ENCODE assay signal across 13 cellular contexts in the genomic region with DNA sequence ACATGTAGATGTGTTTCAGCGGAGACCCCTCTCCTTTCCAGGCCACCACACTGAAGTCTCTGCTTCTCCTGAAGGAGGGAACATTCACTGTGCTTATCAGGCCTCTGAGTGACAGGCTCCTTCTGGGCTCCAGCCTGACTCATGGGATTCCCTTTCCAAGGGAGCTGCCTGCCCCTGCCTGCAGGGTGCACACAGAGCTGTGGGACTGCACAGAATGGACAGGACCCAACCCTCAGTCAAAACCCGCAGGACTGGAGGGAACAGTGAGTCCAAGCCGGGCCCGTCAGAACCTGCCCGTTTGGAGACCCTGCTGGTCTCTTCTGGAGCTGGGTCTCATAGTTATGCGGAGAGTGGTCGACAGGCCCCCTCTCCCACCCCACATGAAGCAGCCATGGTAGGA. TPM values are rescaled to one million over a fixed set of nuclear protein-coding genes. Genes with fewer than 3 reads are reported as not detected.
DNase-seq lines count a peak whose midpoint lies in the region; ATAC-seq and TF ChIP-seq lines count a peak whose summit lies in the region.
"Had no signal": no experiment of that assay in that cellular context is flagged by ENCODE, and none has a peak within 500 bp of the region (broad histone marks: within the 10 kb centered on the region; RNA-seq: fewer than 3 reads in every experiment).

No MANE protein-coding gene starts in this region.

- peak overlapping the region in 2 of 5 donors; percentile 3 to 50 for H3K9ac ChIP-seq in subcutaneous abdominal adipose tissue (ENCODE audit: low read length in 5 of 5)

- no peak for TF ChIP-seq CTCF in activated CD8-positive, alpha-beta T cell treated with anti-CD3 and anti-CD28 coated beads for 36 hours (IDR thresholded peaks at IDR 0.05)

- no peaks in the 10 kb centered on the region for H3K9me3 Mint-ChIP-seq in activated CD8-positive, alpha-beta T cell treated with anti-CD3 and anti-CD28 coated beads for 36 hours

- H3K27ac ChIP-seq in subcutaneous abdominal adipose tissue (ENCODE audit: low read depth, low read length): peak overlapping the region; percentile 89
- H3K27ac ChIP-seq: 22Rv1, pancreas had no signal

- intact Hi-C loops in activated CD8-positive, alpha-beta T cell treated with anti-CD3 and anti-CD28 coated beads for 36 hours (cut with micrococcal nuclease): no loop called here
- intact Hi-C loops in Right ventricle myocardium superior (cut with DNase I): no loop called here

- POLR2A ChIA-PET in activated CD8-positive, alpha-beta T cell treated with anti-CD3 and anti-CD28 coated beads for 36 hours (lab: Charles Lee): interaction anchor here (0.7 to 0.9 kb wide), 2 partner anchors 39 to 163 kb away, joined by 3 read pairs; no protein-coding TSS in a partner anchor

- no peaks in the 10 kb centered on the region for H3K27me3 Mint-ChIP-seq in activated CD8-positive, alpha-beta T cell treated with anti-CD3 and anti-CD28 coated beads for 36 hours

- H3K4me3 Mint-ChIP-seq in activated CD8-positive, alpha-beta T cell treated with anti-CD3 and anti-CD28 coated beads for 36 hours: no peak overlapping the region

- H3K4me3 ChIP-seq in subcutaneous abdominal adipose tissue (ENCODE audit: low read depth in 1 of 5, low read length in 5 of 5): no peak overlapping the region
- H3K4me3 ChIP-seq: pancreas had no signal

- no peaks in the 10 kb centered on the region for H3K9me3 ChIP-seq in subcutaneous abdominal adipose tissue (ENCODE audit: control insufficient read depth in 5 of 5, low read length in 5 of 5)
- H3K9me3 ChIP-seq: pancreas had no signal

- H3K4me1 ChIP-seq in subcutaneous abdominal adipose tissue (ENCODE audit: control insufficient read depth in 5 of 5, insufficient read depth in 5 of 5, low read length in 5 of 5): peaks cover 24 to 92% (median 76%) of the 10 kb centered on the region in 5 donors

- H3K36me3 Mint-ChIP-seq in activated CD8-positive, alpha-beta T cell treated with anti-CD3 and anti-CD28 coated beads for 36 hours (ENCODE audit: low read depth): peaks cover 44% of the 10 kb centered on the region

- no peak for ATAC-seq in activated CD8-positive, alpha-beta T cell treated with anti-CD3 and anti-CD28 coated beads for 36 hours
- no peak for ATAC-seq in Right ventricle myocardium superior (ENCODE audit: poor library complexity)
- ATAC-seq in HG02840 (IDR thresholded peaks at IDR 0.05; ENCODE audit: low FRiP score, unreplicated experiment): no peak
- ATAC-seq in HG02884 (IDR thresholded peaks at IDR 0.05; ENCODE audit: unreplicated experiment): no peak

- H3K27me3 ChIP-seq in subcutaneous abdominal adipose tissue (ENCODE audit: control insufficient read depth in 5 of 5, insufficient read depth in 4 of 5, low read length in 5 of 5): no peaks in the 10 kb centered on the region
- H3K27me3 ChIP-seq: pancreas had no signal

- CTCF ChIA-PET in activated CD8-positive, alpha-beta T cell treated with anti-CD3 and anti-CD28 coated beads for 36 hours (lab: Charles Lee): interaction anchor here (2.2 kb wide), 1 partner anchor 21 kb away, joined by 8 read pairs; no protein-coding TSS in a partner anchor

- DNase-seq in DMS 273 (lab: John Stamatoyannopoulos, UW; ENCODE audit: unreplicated experiment) (peak; percentile 7), DMS 273 treated with DMSO at 0.1 percent for 48 hours (lab: John Stamatoyannopoulos, UW) (no peak), Right ventricle myocardium superior (peak; percentile 27), epidermal melanocyte (ENCODE audit: insufficient read length, low spot score) (no peak)
- DNase-seq in activated CD8-positive, alpha-beta T cell treated with anti-CD3 and anti-CD28 coated beads for 36 hours: no peak
- DNase-seq: activated CD4-positive, alpha-beta T cell treated with anti-CD3 and anti-CD28 coated beads for 4 hours; NCI-H1048 had no signal

- peaks cover 0 to 93% (median 75%) of the 10 kb centered on the region in 5 donors for H3K36me3 ChIP-seq in subcutaneous abdominal adipose tissue (ENCODE audit: control insufficient read depth in 5 of 5, insufficient read depth in 5 of 5, low read length in 5 of 5)

- H3K27ac Mint-ChIP-seq in activated CD8-positive, alpha-beta T cell treated with anti-CD3 and anti-CD28 coated beads for 36 hours: peak overlapping the region; percentile 20

- peaks cover 15% of the 10 kb centered on the region for H3K4me1 Mint-ChIP-seq in activated CD8-positive, alpha-beta T cell treated with anti-CD3 and anti-CD28 coated beads for 36 hours (ENCODE audit: low read depth)

RNA-seq across cellular contexts. Expression of a gene that starts 32.6 kb away (rescaled TPM):
- not detected for total RNA-seq in activated CD8-positive, alpha-beta T cell treated with anti-CD3 and anti-CD28 coated beads for 36 hours
- 29.1 TPM for total RNA-seq in Right ventricle myocardium superior
- total RNA-seq: OCI-LY7 had no signal

RNA-seq across cellular contexts. Expression of a gene that starts 40.2 kb away (rescaled TPM):
- total RNA-seq in activated CD8-positive, alpha-beta T cell treated with anti-CD3 and anti-CD28 coated beads for 36 hours: 100 to 1,000 TPM; 226 to 238 TPM
- total RNA-seq in Right ventricle myocardium superior: 434 TPM

Comparison
In these comparisons a context has a peak if more than half of its experiments do, and no peak if none do; other contexts are left out.
1. DNase-seq: peak in DMS 273 (single experiment) and Right ventricle myocardium superior (single experiment); none in DMS 273 treated with DMSO at 0.1 percent for 48 hours (single experiment), activated CD8-positive, alpha-beta T cell treated with anti-CD3 and anti-CD28 coated beads for 36 hours (single experiment) and epidermal melanocyte (single experiment).
2. RNA of a gene that starts 32.6 kb away (total RNA-seq): 29.1 TPM in Right ventricle myocardium superior (single experiment); not detected in activated CD8-positive, alpha-beta T cell treated with anti-CD3 and anti-CD28 coated beads for 36 hours; every median in the first group is over 10 times any median in the second.